In genomic region chr17:9517396-9517795, GRCh38 we compare ENCODE assay signal across 32 cellular contexts. TPM values are rescaled to one million over a fixed set of nuclear protein-coding genes. Genes with fewer than 3 reads are reported as not detected.
DNase-seq lines count a peak whose midpoint lies in the region; ATAC-seq, FAIRE-seq and TF ChIP-seq lines count a peak whose summit lies in the region.
"Had no signal": no experiment of that assay in that cellular context is flagged by ENCODE, and none has a peak within 500 bp of the region (broad histone marks: within the 10 kb centered on the region; RNA-seq: fewer than 3 reads in every experiment).

No MANE protein-coding gene starts in this region.

- no peak for TF ChIP-seq RAD21 in A549 (conservative IDR thresholded peaks at IDR 0.05 in 1 of 2, IDR thresholded peaks at IDR 0.05 in 1 of 2)

- no peak overlapping the region for H3K9ac ChIP-seq in MM.1S (ENCODE audit: low read length)

- DNase-seq in A549 (ENCODE audit: low read depth in 1 of 2, low spot score in 1 of 2), result no peak
- DNase-seq in CD4-positive, CD25-positive, alpha-beta regulatory T cell, result peak in 2 of 3 donors; percentile 5 to 40
- DNase-seq in MM.1S, result peak; percentile 81
- peak; percentile 3 for DNase-seq in activated naive CD8-positive, alpha-beta T cell treated with anti-CD3 and anti-CD28 coated beads for 36 hours
- DNase-seq in ecto neural progenitor cell (ENCODE audit: low spot score), result no peak
- no peak for DNase-seq in NCI-H2081 (lab: John Stamatoyannopoulos, UW)
- DNase-seq in stimulated activated CD4-positive, alpha-beta T cell treated with anti-CD3 and anti-CD28 coated beads, Interleukin-4, amount 100 ng/mL, for 1 hour, result no peak
- DNase-seq: activated T-cell treated with anti-CD3 and anti-CD28 coated beads, Interleukin-2, amount 50 U/mL, for 24 hours; DMS153; HCEC 1CT; lower lobe of right lung; NCI-H1092; NCI-H187; NCI-H2227 treated with DMSO at 0.1 percent for 48 hours; posterior cingulate gyrus; RPMI8226; sigmoid colon; substantia nigra; upper lobe of right lung had no signal

- POLR2A ChIA-PET in A549 (lab: Yijun Ruan, JAX), result no interaction called here

- ATAC-seq in A549 (no peak), GM21786 (IDR thresholded peaks at IDR 0.05; ENCODE audit: unreplicated experiment) (no peak)
- ATAC-seq in CD4-positive, CD25-positive, alpha-beta regulatory T cell (ENCODE audit: low read depth in 2 of 2), result peak; percentile 31 to 40
- ATAC-seq: HepG2, lower lobe of right lung, upper lobe of right lung had no signal

- TF ChIP-seq CTCF in A549 (IDR thresholded peaks at IDR 0.05) (no peak), MM.1S (IDR thresholded peaks at IDR 0.05; ENCODE audit: low read length) (peak; percentile 33)

- H2AFZ ChIP-seq in MM.1S (ENCODE audit: low read length), result no peak overlapping the region

- H3K9me3 ChIP-seq in A549 (no peaks in the 10 kb centered on the region), MM.1S (replicated peaks; ENCODE audit: insufficient read depth, low read length) (no peaks in the 10 kb centered on the region)
- no peaks in the 10 kb centered on the region for H3K9me3 ChIP-seq in CD4-positive, CD25-positive, alpha-beta regulatory T cell (ENCODE audit: control insufficient read depth in 2 of 2, low read length in 2 of 2)
- H3K9me3 ChIP-seq: lower lobe of right lung, sigmoid colon, upper lobe of right lung had no signal

- H3K36me3 Mint-ChIP-seq in CD4-positive, CD25-positive, alpha-beta regulatory T cell, result peaks cover 10% of the 10 kb centered on the region
- peaks cover 8% of the 10 kb centered on the region for H3K36me3 Mint-ChIP-seq in activated naive CD8-positive, alpha-beta T cell treated with anti-CD3 and anti-CD28 coated beads for 36 hours

- H3K27ac Mint-ChIP-seq in CD4-positive, CD25-positive, alpha-beta regulatory T cell, result peak overlapping the region in 2 of 3 donors; percentile 12 to 52
- no peak overlapping the region for H3K27ac Mint-ChIP-seq in activated naive CD8-positive, alpha-beta T cell treated with anti-CD3 and anti-CD28 coated beads for 36 hours
- H3K27ac Mint-ChIP-seq: activated naive CD8-positive, alpha-beta T cell; activated T-cell treated with anti-CD3 and anti-CD28 coated beads, Interleukin-2, amount 50 U/mL, for 24 hours had no signal

- H3K4me1 Mint-ChIP-seq in CD4-positive, CD25-positive, alpha-beta regulatory T cell, result peaks cover 12 to 40% (median 26%) of the 10 kb centered on the region in 4 donors
- peaks cover 12% of the 10 kb centered on the region for H3K4me1 Mint-ChIP-seq in activated naive CD8-positive, alpha-beta T cell treated with anti-CD3 and anti-CD28 coated beads for 36 hours

- H3K36me3 ChIP-seq in CD4-positive, CD25-positive, alpha-beta regulatory T cell (ENCODE audit: control insufficient read depth, insufficient read depth, low read length), result no peaks in the 10 kb centered on the region
- H3K36me3 ChIP-seq in MM.1S (replicated peaks; ENCODE audit: insufficient read depth, low read length), result no peaks in the 10 kb centered on the region
- H3K36me3 ChIP-seq: lower lobe of right lung, sigmoid colon, upper lobe of right lung had no signal

- H3K4me1 ChIP-seq in A549 (peaks cover 4% of the 10 kb centered on the region), MM.1S (ENCODE audit: low read length) (peaks cover 13% of the 10 kb centered on the region)
- no peaks in the 10 kb centered on the region for H3K4me1 ChIP-seq in CD4-positive, CD25-positive, alpha-beta regulatory T cell (ENCODE audit: control insufficient read depth, insufficient read depth, low read length, poor library complexity, severe bottlenecking)
- H3K4me1 ChIP-seq: upper lobe of right lung had no signal

- no peaks in the 10 kb centered on the region for H3K79me2 ChIP-seq in MM.1S (ENCODE audit: low read length)

- no peaks in the 10 kb centered on the region for H3F3A ChIP-seq in MM.1S (ENCODE audit: insufficient read depth, low read length)

- no peaks in the 10 kb centered on the region for H4K20me1 ChIP-seq in MM.1S (ENCODE audit: insufficient read depth, low read length)

- H3K27ac ChIP-seq in A549 (no peak overlapping the region), MM.1S (ENCODE audit: low read length) (no peak overlapping the region)
- no peak overlapping the region for H3K27ac ChIP-seq in CD4-positive, CD25-positive, alpha-beta regulatory T cell (ENCODE audit: insufficient read depth, low read length, poor library complexity, severe bottlenecking)
- H3K27ac ChIP-seq: epithelial cell of prostate, HL-60, lower lobe of right lung, sigmoid colon, upper lobe of right lung had no signal

- no peaks in the 10 kb centered on the region for H3K27me3 Mint-ChIP-seq in CD4-positive, CD25-positive, alpha-beta regulatory T cell
- H3K27me3 Mint-ChIP-seq in activated naive CD8-positive, alpha-beta T cell treated with anti-CD3 and anti-CD28 coated beads for 36 hours, result no peaks in the 10 kb centered on the region
- H3K27me3 Mint-ChIP-seq: activated naive CD8-positive, alpha-beta T cell; activated T-cell treated with anti-CD3 and anti-CD28 coated beads, Interleukin-2, amount 50 U/mL, for 24 hours had no signal

- no peak overlapping the region for H3K4me2 ChIP-seq in A549
- no peak overlapping the region for H3K4me2 ChIP-seq in MM.1S (ENCODE audit: low read depth, low read length)

- WGBS in A549 (ENCODE audit: missing lambda C conversion rate), result 89% methylated on average over 1 of the region's 1 CpG

- no peak for TF ChIP-seq POLR2A in A549 (IDR thresholded peaks at IDR 0.05; ENCODE audit: low read length)

- H3K9me3 Mint-ChIP-seq in CD4-positive, CD25-positive, alpha-beta regulatory T cell, result no peaks in the 10 kb centered on the region
- peaks cover 6% of the 10 kb centered on the region for H3K9me3 Mint-ChIP-seq in activated naive CD8-positive, alpha-beta T cell treated with anti-CD3 and anti-CD28 coated beads for 36 hours

- H3K27me3 ChIP-seq in CD4-positive, CD25-positive, alpha-beta regulatory T cell (ENCODE audit: control insufficient read depth, insufficient read depth, low read length), result no peaks in the 10 kb centered on the region
- no peaks in the 10 kb centered on the region for H3K27me3 ChIP-seq in MM.1S (replicated peaks; ENCODE audit: insufficient read depth, low read length)
- H3K27me3 ChIP-seq: sigmoid colon, upper lobe of right lung had no signal

- no peak overlapping the region for H3K4me3 ChIP-seq in A549
- no peak overlapping the region for H3K4me3 ChIP-seq in CD4-positive, CD25-positive, alpha-beta regulatory T cell (ENCODE audit: low read depth, low read length)
- no peak overlapping the region for H3K4me3 ChIP-seq in MM.1S (ENCODE audit: low read length)
- H3K4me3 ChIP-seq: lower lobe of right lung, sigmoid colon, upper lobe of right lung had no signal

- peak; percentile 28 for FAIRE-seq in A549 (lab: Jason Lieb, UNC)
- FAIRE-seq: GM18507, HepG2 had no signal

- TF ChIP-seq EP300 in A549 (IDR thresholded peaks at IDR 0.05), result no peak

- H3K4me3 Mint-ChIP-seq in CD4-positive, CD25-positive, alpha-beta regulatory T cell, result no peak overlapping the region
- H3K4me3 Mint-ChIP-seq in activated naive CD8-positive, alpha-beta T cell treated with anti-CD3 and anti-CD28 coated beads for 36 hours, result no peak overlapping the region
- H3K4me3 Mint-ChIP-seq: activated naive CD8-positive, alpha-beta T cell; activated T-cell treated with anti-CD3 and anti-CD28 coated beads, Interleukin-2, amount 50 U/mL, for 24 hours had no signal

- no peaks in the 10 kb centered on the region for H3K9me2 ChIP-seq in MM.1S (replicated peaks; ENCODE audit: insufficient read depth, low read length)

- CTCF ChIA-PET in A549 (lab: Yijun Ruan, JAX), result interaction anchor here (0.9 to 8.2 kb wide), 4 partner anchors 17 to 628 kb away, joined by 3 to 60 read pairs (median 4); no protein-coding TSS in a partner anchor

TF ChIP-seq in A549, 52 proteins besides CTCF, POLR2A, EP300 and RAD21 (continues in another document):
- TF ChIP-seq NFE2L2 (conservative IDR thresholded peaks at IDR 0.05; ENCODE audit: low read length) (no peak), HEYL (CRISPR knock-in tag; IDR thresholded peaks at IDR 0.05) (no peak), HES2 (IDR thresholded peaks at IDR 0.05) (no peak), RARB (CRISPR knock-in tag; IDR thresholded peaks at IDR 0.05) (no peak), MAZ (IDR thresholded peaks at IDR 0.05; ENCODE audit: borderline replicate concordance, low read depth, low read length) (no peak), TP53 (CRISPR knock-in tag; IDR thresholded peaks at IDR 0.05) (no peak), JUNB (IDR thresholded peaks at IDR 0.05) (no peak)

RNA-seq across cellular contexts. Expression of gene STX8, which starts 58.2 kb away (rescaled TPM):
- polyA plus RNA-seq in A549 (2011; rRNA removed) (155 and 168 TPM in 2 replicates), A549 (2017; fragmentation: RNase III; extraction: RNeasy Plus Mini Kit Qiagen cat#74134 plus additional on column Dnase treatment) (90.6 to 98.5 TPM (median 93.6 TPM) in 3 replicates)
- 49.7 and 59.4 TPM in 2 replicates for polyA plus RNA-seq in A549 (2012; cell fraction: cytosol; rRNA removed)
- 11.3 and 20.4 TPM in 2 replicates for polyA plus RNA-seq in A549 (2012; cell fraction: nucleus; rRNA removed)
- 51.7 and 69.3 TPM in 2 replicates for polyA minus RNA-seq in A549 (2011; rRNA and poly(A)+ RNA removed)
- total RNA-seq in CD4-positive, CD25-positive, alpha-beta regulatory T cell, result 83.7 TPM
- polyA plus RNA-seq in CD4-positive, CD25-positive, alpha-beta regulatory T cell, result 100 to 1,000 TPM; 157 to 214 (median 189) TPM
- 10 to 100 TPM; 50.8 to 59.9 TPM for total RNA-seq in activated naive CD8-positive, alpha-beta T cell treated with anti-CD3 and anti-CD28 coated beads for 36 hours

RNA-seq across cellular contexts. Expression of gene CFAP52, which starts 59.0 kb away (rescaled TPM):
- 0.07 and 0.23 TPM in 2 replicates for polyA plus RNA-seq in A549 (2011; rRNA removed)
- 0.07 and 0.13 TPM in 2 replicates for polyA plus RNA-seq in A549 (2012; cell fraction: cytosol; rRNA removed)
- polyA plus RNA-seq in A549 (2012; cell fraction: nucleus; rRNA removed), result not detected in 2 replicates
- 0.05 to 0.17 TPM in 2 of 3 replicates, not detected in the other for polyA plus RNA-seq in A549 (2017; fragmentation: RNase III; extraction: RNeasy Plus Mini Kit Qiagen cat#74134 plus additional on column Dnase treatment)
- polyA minus RNA-seq in A549 (2011; rRNA and poly(A)+ RNA removed), result not detected in 2 replicates
- total RNA-seq in CD4-positive, CD25-positive, alpha-beta regulatory T cell, result not detected
- not detected for polyA plus RNA-seq in CD4-positive, CD25-positive, alpha-beta regulatory T cell
- not detected for total RNA-seq in activated naive CD8-positive, alpha-beta T cell treated with anti-CD3 and anti-CD28 coated beads for 36 hours
- total RNA-seq: dermis microvascular lymphatic vessel endothelial cell; G401; HepG2; kidney epithelial cell; LHCN-M2; mucosa of gallbladder; SK-MEL-5; T-helper 1 cell treated with Interleukin-12 subunit alpha and Interleukin-12 subunit beta and Interleukin-4 antibody, amounts not matched to agents 30 ng/mL and 1 ng/mL, for 36 hours; upper lobe of right lung had no signal
- polyA plus RNA-seq: HepG2 had no signal

Comparison
In these comparisons a context has a peak if more than half of its experiments do, and no peak if none do; other contexts are left out.
1. ATAC-seq: peak in CD4-positive, CD25-positive, alpha-beta regulatory T cell (2 of 2); none in A549 (0 of 2) and GM21786 (single experiment).
2. DNase-seq: peak in CD4-positive, CD25-positive, alpha-beta regulatory T cell (2 of 3), MM.1S (single experiment) and activated naive CD8-positive, alpha-beta T cell treated with anti-CD3 and anti-CD28 coated beads for 36 hours (single experiment); none in A549 (0 of 2), ecto neural progenitor cell (single experiment), NCI-H2081 (0 of 2) and stimulated activated CD4-positive, alpha-beta T cell treated with anti-CD3 and anti-CD28 coated beads, Interleukin-4, amount 100 ng/mL, for 1 hour (single experiment).